8 cellular contexts compared by ENCODE assay signal in the genomic region with DNA sequence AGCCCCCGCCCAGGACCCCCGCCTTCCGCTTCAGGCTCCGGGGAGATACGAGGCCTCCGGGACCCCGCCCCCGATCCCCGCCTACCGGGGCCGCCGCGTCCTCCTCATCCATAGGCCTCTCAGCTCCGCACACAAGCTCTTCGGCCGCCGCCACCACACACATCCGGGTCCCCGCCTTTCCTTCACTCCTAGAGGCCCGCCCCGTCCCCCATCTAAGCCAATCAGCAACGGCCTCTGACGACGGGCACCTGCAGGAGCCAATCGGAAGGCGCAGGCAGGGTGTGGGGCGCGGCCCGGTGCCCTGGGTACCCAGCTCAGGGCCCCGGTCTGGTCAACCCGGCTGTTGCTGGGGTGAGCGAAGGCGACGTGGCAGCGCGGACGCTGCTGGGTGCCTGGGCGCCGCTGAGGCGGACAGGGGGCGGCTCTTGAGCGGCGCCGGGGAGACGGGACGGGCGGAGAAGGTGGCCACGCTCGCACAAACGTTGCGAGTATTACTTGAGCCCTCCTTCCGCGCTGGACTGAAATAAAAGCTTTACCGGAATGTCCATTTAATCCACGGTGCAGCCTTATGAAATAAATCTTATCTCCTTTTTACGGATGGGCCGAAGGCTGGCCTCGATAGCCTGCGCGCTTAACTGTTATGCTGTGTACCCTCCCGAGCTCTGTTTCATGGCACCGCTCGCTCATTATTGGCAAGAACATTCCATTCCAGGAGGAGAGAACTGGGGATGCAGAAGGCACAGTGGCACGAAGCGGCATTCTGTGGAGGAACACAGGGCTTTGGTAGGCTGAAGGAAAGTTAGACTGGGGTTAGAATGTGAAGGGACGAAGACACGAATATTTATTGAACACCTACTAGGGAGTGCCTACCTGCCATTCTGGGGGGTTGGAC. TPM values are rescaled to one million over a fixed set of nuclear protein-coding genes. Genes with fewer than 3 reads are reported as not detected.
DNase-seq lines count a peak whose midpoint lies in the region; ATAC-seq and TF ChIP-seq lines count a peak whose summit lies in the region.

Gene SPRYD3 (minus strand): TSS at position 165 of the 892 bp plus-strand sequence. CDS start 57 bp downstream, at position 108.

- peak; percentile 96 for ATAC-seq in GM21717 (IDR thresholded peaks at IDR 0.05; ENCODE audit: unreplicated experiment)

- no peaks in the 10 kb centered on the region for H3K9me3 Mint-ChIP-seq in activated T-cell treated with anti-CD3 and anti-CD28 coated beads, Interleukin-2, amount 50 U/mL, for 24 hours

- H3K4me1 Mint-ChIP-seq in activated T-cell treated with anti-CD3 and anti-CD28 coated beads, Interleukin-2, amount 50 U/mL, for 24 hours (ENCODE audit: low read depth): peaks cover 44% of the 10 kb centered on the region

- peak within 1 kb of the TSS; percentile 86 for H3K4me3 Mint-ChIP-seq in activated T-cell treated with anti-CD3 and anti-CD28 coated beads, Interleukin-2, amount 50 U/mL, for 24 hours

- H3K27me3 Mint-ChIP-seq in activated T-cell treated with anti-CD3 and anti-CD28 coated beads, Interleukin-2, amount 50 U/mL, for 24 hours: no peaks in the 10 kb centered on the region

- DNase-seq in DMS153 treated with DMSO at 0.1 percent for 48 hours (lab: John Stamatoyannopoulos, UW; ENCODE audit: unreplicated experiment) (peak; percentile 89), KBM-7 (peak; percentile 97), erythroblast (lab: John Stamatoyannopoulos, UW) (peak; percentile 97 to 98)
- DNase-seq in activated T-cell treated with anti-CD3 and anti-CD28 coated beads, Interleukin-2, amount 50 U/mL, for 24 hours: peak; percentile 99
- DNase-seq in stimulated activated CD8-positive, alpha-beta memory T cell treated with anti-CD3 and anti-CD28 coated beads, Interleukin-7, amount 100 ng/mL, for 4 hours (ENCODE audit: low read depth in 2 of 2): peak; percentile 92 to 93

- no peaks in the 10 kb centered on the region for H3K27me3 ChIP-seq in muscle layer of duodenum (ENCODE audit: low read depth, low read length)

- H3K4me1 ChIP-seq in muscle layer of duodenum (ENCODE audit: control insufficient read depth in 1 of 2, insufficient read depth in 2 of 2, low read length in 2 of 2): peaks cover 3 to 18% of the 10 kb centered on the region in 2 donors

- TF ChIP-seq POLR2A in erythroblast (IDR thresholded peaks at IDR 0.05; ENCODE audit: low read length): peak; percentile 81

- H3K27ac ChIP-seq in muscle layer of duodenum (ENCODE audit: low read length): peak within 1 kb of the TSS; percentile 94

- H3K9me3 ChIP-seq in muscle layer of duodenum (ENCODE audit: control insufficient read depth in 1 of 2, low read length in 2 of 2): no peaks in the 10 kb centered on the region

- H3K4me3 ChIP-seq in muscle layer of duodenum (ENCODE audit: low read depth in 1 of 2, low read length in 2 of 2): peak within 1 kb of the TSS; percentile 84 to 87

- H3K27ac Mint-ChIP-seq in activated T-cell treated with anti-CD3 and anti-CD28 coated beads, Interleukin-2, amount 50 U/mL, for 24 hours: peak within 1 kb of the TSS; percentile 85

- H3K36me3 ChIP-seq in muscle layer of duodenum (ENCODE audit: control insufficient read depth in 1 of 2, insufficient read depth in 2 of 2, low read length in 2 of 2): peaks cover 25% of the 10 kb centered on the region in 2 donors

- in situ Hi-C loops in KBM-7 (cut with MboI; ENCODE audit: low pct_unique_long_range_greater_than_20kb, low sequenced_read_pairs): no loop called here

- peaks cover 40% of the 10 kb centered on the region for H3K36me3 Mint-ChIP-seq in activated T-cell treated with anti-CD3 and anti-CD28 coated beads, Interleukin-2, amount 50 U/mL, for 24 hours (ENCODE audit: low read depth)

TF ChIP-seq in PFSK-1, 5 proteins besides CTCF, POLR2A, EP300 and RAD21:
- TF ChIP-seq FOXP2 (optimal IDR thresholded peaks at IDR 0.05; ENCODE audit: borderline replicate concordance, extremely low read depth, extremely low read length, insufficient read depth) (peak; percentile 67), POLR2AphosphoS5 (IDR thresholded peaks at IDR 0.05; ENCODE audit: low read depth, low read length) (no peak; the same call in 1 of the 2 replicates)

RNA-seq across cellular contexts. Expression of gene SPRYD3, which starts in this region (rescaled TPM):
- polyA plus RNA-seq in PFSK-1 (2012; ENCODE audit: insufficient read length, low read depth): 32.5 TPM

Comparison
In these comparisons a context has a peak if more than half of its experiments do, and no peak if none do; other contexts are left out.
1. Peak in every context shown above with its lines: DNase-seq, ATAC-seq, H3K4me3 ChIP-seq and H3K27ac ChIP-seq.